ENCODE assay signal across 8 cellular contexts in genomic region chr19:27792576-27793127, GRCh38.
A peak's percentile ranks its signal among the peaks of the same experiment; 100 is the strongest.
DNase-seq lines count a peak whose midpoint lies in the region; ATAC-seq and TF ChIP-seq lines count a peak whose summit lies in the region.

No MANE protein-coding gene starts in this region.

- ATAC-seq in HG03378 (IDR thresholded peaks at IDR 0.05; ENCODE audit: unreplicated experiment) (no peak), esophagus mucosa (no peak)

- TF ChIP-seq CTCF in LNCaP clone FGC (IDR thresholded peaks at IDR 0.05; ENCODE audit: control insufficient read depth, extremely low read depth, insufficient read depth) (no peak), nephron progenitor cell (IDR thresholded peaks at IDR 0.05) (no peak), GM13977 (IDR thresholded peaks at IDR 0.05; ENCODE audit: extremely low read depth, insufficient read depth, missing control alignments) (no peak)

- peaks cover 38% of the 10 kb centered on the region for H3K9me3 Mint-ChIP-seq in nephron progenitor cell

- peak overlapping the region; percentile 90 for H3K27ac ChIP-seq in BLaER1
- peak overlapping the region; percentile 88 for H3K27ac ChIP-seq in ectodermal cell (ENCODE audit: insufficient read depth, low read depth, low read length, poor library complexity, severe bottlenecking)

- H3K4me1 Mint-ChIP-seq in nephron progenitor cell = peaks cover 25% of the 10 kb centered on the region

- peaks cover 45% of the 10 kb centered on the region for H3K36me3 Mint-ChIP-seq in nephron progenitor cell (ENCODE audit: low read depth)

- peaks cover 36% of the 10 kb centered on the region for H4K20me1 ChIP-seq in BLaER1

- peak overlapping the region; percentile 89 for H3K27ac Mint-ChIP-seq in nephron progenitor cell

- H3K4me1 ChIP-seq in BLaER1 (peaks cover 33% of the 10 kb centered on the region), ectodermal cell (ENCODE audit: control insufficient read depth, insufficient read depth, low read length) (peaks cover 8% of the 10 kb centered on the region)

- H3K36me3 ChIP-seq in BLaER1 = peaks cover 22% of the 10 kb centered on the region
- no peaks in the 10 kb centered on the region for H3K36me3 ChIP-seq in ectodermal cell (ENCODE audit: control insufficient read depth, insufficient read depth, low read length)

- H3K9me3 ChIP-seq in BLaER1 = peaks cover 15% of the 10 kb centered on the region
- H3K9me3 ChIP-seq in ectodermal cell (ENCODE audit: control insufficient read depth, low read length) = no peaks in the 10 kb centered on the region

- H3K4me3 ChIP-seq in BLaER1 (peak overlapping the region; percentile 84), LNCaP clone FGC (ENCODE audit: low read depth, low read length) (peak overlapping the region; percentile 69), ectodermal cell (ENCODE audit: insufficient read depth, low read depth, low read length) (peak overlapping the region; percentile 91)

- H3K4me2 ChIP-seq in BLaER1 = peak overlapping the region; percentile 89

- H3K4me3 Mint-ChIP-seq in nephron progenitor cell = peak overlapping the region; percentile 97

- H3K27me3 ChIP-seq in BLaER1 (no peaks in the 10 kb centered on the region), ectodermal cell (ENCODE audit: control insufficient read depth, insufficient read depth, low read length, poor library complexity, severe bottlenecking) (no peaks in the 10 kb centered on the region)

- 14% methylated on average over 6 of the region's 6 CpGs for WGBS in ectodermal cell, 2 experiments

- in situ Hi-C loops in GM13977 (cut with MboI; ENCODE audit: low pct_unique_long_range_greater_than_20kb, low sequenced_read_pairs, unreplicated experiment) = no loop called here

- peak overlapping the region; percentile 89 for H3K9ac ChIP-seq in BLaER1

- DNase-seq in LNCaP clone FGC (ENCODE audit: low read depth) = no peak
- DNase-seq in nephron progenitor cell = no peak
- DNase-seq in GM13977 (ENCODE audit: low spot score) = no peak
- no peak for DNase-seq in C1 segment of cervical spinal cord (lab: John Stamatoyannopoulos, UW)

- H3K27me3 Mint-ChIP-seq in nephron progenitor cell (ENCODE audit: low read depth, poor library complexity) = no peaks in the 10 kb centered on the region
